In genomic region chr15:101088788-101089578, GRCh38 we compare ENCODE assay signal across 8 cellular contexts.
DNase-seq lines count a peak whose midpoint lies in the region; ATAC-seq and TF ChIP-seq lines count a peak whose summit lies in the region.

No MANE protein-coding gene starts in this region.

- 27 to 74% methylated on average over 5 to 41 of the region's 42 CpGs for WGBS in transverse colon (ENCODE audit: low coverage in 1 of 2), 2 donors

- CTCF ChIA-PET in AG04450 (lab: Charles Lee) = interaction anchor here (0.6 to 2.6 kb wide), 23 partner anchors 9 to 179 kb away, joined by 3 to 17 read pairs (median 4); no protein-coding TSS in a partner anchor

- TF ChIP-seq POLR2A in transverse colon (IDR thresholded peaks at IDR 0.05) = no peak

- intact Hi-C loops in transverse colon (cut with DNase I; ENCODE audit: low total_unique reads) = loop anchor here (5.0 kb wide), 1 partner anchor 168 kb away; no protein-coding TSS in a partner anchor

- no peaks in the 10 kb centered on the region for H3K36me3 ChIP-seq in transverse colon

- POLR2A ChIA-PET in AG04450 (lab: Yijun Ruan, JAX) = no interaction called here

- no peak overlapping the region for H3K27ac ChIP-seq in AG04450 (ENCODE audit: low read depth, low read length)
- H3K27ac ChIP-seq in transverse colon = no peak overlapping the region

- H3K4me3 ChIP-seq in AG04450 (ENCODE audit: low read depth, low read length) = no peak overlapping the region; the same call in 1 of the 2 replicates
- H3K4me3 ChIP-seq in transverse colon = peak overlapping the region in 2 of 4 donors; percentile 25 to 39

- peaks cover 0 to 12% (median 2%) of the 10 kb centered on the region in 4 donors for H3K4me1 ChIP-seq in transverse colon

- in situ Hi-C loops in transverse colon (cut with MboI; ENCODE audit: low pct_ligation_motif_present in 1 of 4, low pct_unique_long_range_greater_than_20kb in 1 of 4, low sequenced_read_pairs in 3 of 4) = loop anchor here in 2 of 4 donors (5.0 to 10.0 kb wide), 2 partner anchors 166 to 173 kb away; partner anchors contain the start of gene CHSY1 (in 1 of the 2)

- TF ChIP-seq CTCF in AG04450 (IDR thresholded peaks at IDR 0.05; ENCODE audit: low read depth, low read length) (peak; percentile 87), transverse colon (IDR thresholded peaks at IDR 0.05) (peak; percentile 94 to 100 (median 100))

- TF ChIP-seq EP300 in transverse colon (IDR thresholded peaks at IDR 0.05; ENCODE audit: low read depth) = no peak

- peak; percentile 68 for ATAC-seq in GM18519 (IDR thresholded peaks at IDR 0.05; ENCODE audit: low FRiP score, unreplicated experiment)
- ATAC-seq in HG03460 (IDR thresholded peaks at IDR 0.05; ENCODE audit: unreplicated experiment) = peak; percentile 90

- H3K9me3 ChIP-seq in AG04450 (ENCODE audit: control insufficient read depth, insufficient read depth, low read length) (peaks cover 2% of the 10 kb centered on the region; the same call in 1 of the 2 replicates), transverse colon (no peaks in the 10 kb centered on the region)

- DNase-seq in AG04450 (ENCODE audit: low read depth, low spot score) (no peak), RKO (ENCODE audit: low spot score) (peak; percentile 48), germinal center (ENCODE audit: low spot score) (peak; percentile 76), pons (ENCODE audit: low spot score) (peak; percentile 13), transverse colon (peak; percentile 80)
- peak; percentile 71 for DNase-seq in activated T-helper 9 cell treated with anti-CD3 and anti-CD28 coated beads, Interleukin-2, amount 50 U/mL, for 16 hours (ENCODE audit: low read depth)

- H3K27me3 ChIP-seq in AG04450 (ENCODE audit: control insufficient read depth, insufficient read depth, low read length) = no peaks in the 10 kb centered on the region
- H3K27me3 ChIP-seq in transverse colon = no peaks in the 10 kb centered on the region
